In genomic region chr1:195054217-195054687, GRCh38 we compare ENCODE assay signal across 11 cellular contexts.
DNase-seq lines count a peak whose midpoint lies in the region; ATAC-seq and TF ChIP-seq lines count a peak whose summit lies in the region.
"Had no signal": no experiment of that assay in that cellular context is flagged by ENCODE, and none has a peak within 500 bp of the region (broad histone marks: within the 10 kb centered on the region; RNA-seq: fewer than 3 reads in every experiment).

No MANE protein-coding gene starts in this region.

- no peak overlapping the region for H3K4me3 Mint-ChIP-seq in natural killer cell treated with Interleukin-12 subunit alpha and Interleukin-12 subunit beta and Interleukin-15 and Interleukin-18, amount 100 ng/mL, for 72 hours
- no peak overlapping the region for H3K4me3 Mint-ChIP-seq in natural killer cell
- H3K4me3 Mint-ChIP-seq in chondrocyte (ENCODE audit: unreplicated experiment) = no peak overlapping the region
- no peak overlapping the region for H3K4me3 Mint-ChIP-seq in glutamatergic neuron (ENCODE audit: unreplicated experiment)

- peaks cover 18% of the 10 kb centered on the region for H3K9me3 Mint-ChIP-seq in natural killer cell treated with Interleukin-12 subunit alpha and Interleukin-12 subunit beta and Interleukin-15 and Interleukin-18, amount 100 ng/mL, for 72 hours
- H3K9me3 Mint-ChIP-seq in natural killer cell = peaks cover 5 to 13% of the 10 kb centered on the region in 2 donors
- H3K9me3 Mint-ChIP-seq in chondrocyte (ENCODE audit: low read depth) = no peaks in the 10 kb centered on the region
- H3K9me3 Mint-ChIP-seq in glutamatergic neuron (ENCODE audit: unreplicated experiment) = no peaks in the 10 kb centered on the region
- H3K9me3 Mint-ChIP-seq: CD8-positive, alpha-beta memory T cell had no signal

- H3K27ac Mint-ChIP-seq in natural killer cell treated with Interleukin-12 subunit alpha and Interleukin-12 subunit beta and Interleukin-15 and Interleukin-18, amount 100 ng/mL, for 72 hours = no peak overlapping the region
- H3K27ac Mint-ChIP-seq in natural killer cell = no peak overlapping the region
- H3K27ac Mint-ChIP-seq in chondrocyte (ENCODE audit: unreplicated experiment) = no peak overlapping the region
- H3K27ac Mint-ChIP-seq in glutamatergic neuron (ENCODE audit: unreplicated experiment) = no peak overlapping the region
- H3K27ac Mint-ChIP-seq: CD4-positive, CD25-positive, alpha-beta regulatory T cell had no signal

- no peaks in the 10 kb centered on the region for H3K4me1 Mint-ChIP-seq in natural killer cell treated with Interleukin-12 subunit alpha and Interleukin-12 subunit beta and Interleukin-15 and Interleukin-18, amount 100 ng/mL, for 72 hours (ENCODE audit: low read depth in 2 of 2)
- H3K4me1 Mint-ChIP-seq in natural killer cell (no peaks in the 10 kb centered on the region), chondrocyte (ENCODE audit: low read depth) (no peaks in the 10 kb centered on the region), glutamatergic neuron (ENCODE audit: low read depth, unreplicated experiment) (no peaks in the 10 kb centered on the region)
- H3K4me1 Mint-ChIP-seq: CD4-positive, CD25-positive, alpha-beta regulatory T cell had no signal

- no peak for ATAC-seq in natural killer cell treated with Interleukin-12 subunit alpha and Interleukin-12 subunit beta and Interleukin-15 and Interleukin-18, amount 100 ng/mL, for 72 hours
- no peak for ATAC-seq in natural killer cell

- intact Hi-C loops in natural killer cell (cut with micrococcal nuclease) = no loop called here
- intact Hi-C loops in posterior vena cava (cut with DNase I) = no loop called here

- no peak for TF ChIP-seq CTCF in natural killer cell (IDR thresholded peaks at IDR 0.05)
- TF ChIP-seq CTCF in chondrocyte (IDR thresholded peaks at IDR 0.05) = no peak
- TF ChIP-seq CTCF in glutamatergic neuron (IDR thresholded peaks at IDR 0.05; ENCODE audit: partially characterized antibody, unreplicated experiment) = no peak

- peak; percentile 49 for DNase-seq in natural killer cell treated with Interleukin-12 subunit alpha and Interleukin-12 subunit beta and Interleukin-15 and Interleukin-18, amount 100 ng/mL, for 72 hours (ENCODE audit: low spot score)
- DNase-seq in natural killer cell (no peak), chondrocyte (ENCODE audit: low spot score) (peak; percentile 68), posterior vena cava (ENCODE audit: low spot score) (peak; percentile 65), NCI-H1694 (lab: John Stamatoyannopoulos, UW) (no peak), glutamatergic neuron (no peak)
- DNase-seq: BE2C; C1 segment of cervical spinal cord; CD8-positive, alpha-beta memory T cell; COR-L47 had no signal

- no peaks in the 10 kb centered on the region for H3K36me3 Mint-ChIP-seq in natural killer cell treated with Interleukin-12 subunit alpha and Interleukin-12 subunit beta and Interleukin-15 and Interleukin-18, amount 100 ng/mL, for 72 hours
- H3K36me3 Mint-ChIP-seq in natural killer cell (no peaks in the 10 kb centered on the region), chondrocyte (ENCODE audit: low read depth) (no peaks in the 10 kb centered on the region), glutamatergic neuron (ENCODE audit: unreplicated experiment) (no peaks in the 10 kb centered on the region)
- H3K36me3 Mint-ChIP-seq: CD4-positive, CD25-positive, alpha-beta regulatory T cell; CD8-positive, alpha-beta memory T cell had no signal

- H3K27me3 Mint-ChIP-seq in natural killer cell treated with Interleukin-12 subunit alpha and Interleukin-12 subunit beta and Interleukin-15 and Interleukin-18, amount 100 ng/mL, for 72 hours = no peaks in the 10 kb centered on the region
- H3K27me3 Mint-ChIP-seq in natural killer cell (ENCODE audit: low read depth in 2 of 2) (no peaks in the 10 kb centered on the region), chondrocyte (ENCODE audit: low read depth) (no peaks in the 10 kb centered on the region), glutamatergic neuron (ENCODE audit: unreplicated experiment) (no peaks in the 10 kb centered on the region)
- H3K27me3 Mint-ChIP-seq: CD4-positive, CD25-positive, alpha-beta regulatory T cell; CD8-positive, alpha-beta memory T cell had no signal

Comparison
In these comparisons a context has a peak if more than half of its experiments do, and no peak if none do; other contexts are left out.
1. DNase-seq: peak in natural killer cell treated with Interleukin-12 subunit alpha and Interleukin-12 subunit beta and Interleukin-15 and Interleukin-18, amount 100 ng/mL, for 72 hours (single experiment), chondrocyte (single experiment) and posterior vena cava (single experiment); none in natural killer cell (single experiment), NCI-H1694 (single experiment) and glutamatergic neuron (single experiment).